ENCODE assay signal across 2 cellular contexts in the genomic region with DNA sequence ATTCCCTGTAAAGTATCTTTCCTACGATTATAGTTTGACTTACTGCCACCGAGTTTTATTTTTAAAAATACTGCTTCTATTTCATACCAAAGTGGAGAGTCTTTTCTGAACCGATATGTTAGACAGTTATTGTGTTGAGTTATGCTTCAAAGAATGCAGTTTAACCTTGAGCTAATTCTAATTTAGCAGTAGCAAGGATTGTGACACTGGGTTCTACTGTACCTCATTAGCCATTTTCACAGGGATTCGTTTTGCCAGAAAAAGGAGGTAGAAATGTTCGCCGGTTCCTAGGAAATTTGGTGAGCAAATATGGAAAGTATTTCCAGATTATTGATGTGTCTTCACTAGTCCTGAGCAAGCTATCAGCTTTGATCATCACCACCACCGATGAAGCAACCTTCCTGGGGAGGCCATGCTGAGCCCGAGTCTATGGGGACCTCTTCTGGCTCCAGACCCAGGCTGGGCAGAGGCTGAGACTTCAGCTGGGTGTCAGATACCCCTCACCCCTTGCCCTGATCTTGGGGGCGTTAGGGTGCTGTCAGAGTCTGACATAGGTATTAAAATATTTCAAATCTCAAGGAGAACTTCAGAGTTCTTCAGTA.
A peak's percentile ranks its signal among the peaks of the same experiment; 100 is the strongest.
TF ChIP-seq lines count a peak whose summit lies in the region.

No MANE protein-coding gene starts in this region.

TF ChIP-seq in HepG2, 621 proteins besides CTCF, POLR2A, EP300 and RAD21 (continues in another document):
- TF ChIP-seq IRF2 (CRISPR knock-in tag; IDR thresholded peaks at IDR 0.05) (no peak), RBM22 (optimal IDR thresholded peaks at IDR 0.05; ENCODE audit: low read length) (no peak), ARID4A (CRISPR knock-in tag; IDR thresholded peaks at IDR 0.05; ENCODE audit: borderline replicate concordance) (no peak; the same call in 1 of the 2 replicates), ZMYM4 (CRISPR knock-in tag; IDR thresholded peaks at IDR 0.05) (no peak), SUZ12 (IDR thresholded peaks at IDR 0.05; ENCODE audit: low read depth, low read length) (no peak), NRL (CRISPR knock-in tag; IDR thresholded peaks at IDR 0.05; ENCODE audit: borderline replicate concordance) (no peak), ZFY (CRISPR knock-in tag; IDR thresholded peaks at IDR 0.05) (peak; percentile 1; the same call in 1 of the 2 replicates), TCF7 (IDR thresholded peaks at IDR 0.05; ENCODE audit: low read depth) (peak; percentile 18; the same call in 1 of the 2 replicates), CSRNP1 (CRISPR knock-in tag; IDR thresholded peaks at IDR 0.05) (no peak), ZNF614 (CRISPR knock-in tag; IDR thresholded peaks at IDR 0.05; ENCODE audit: borderline replicate concordance) (peak; percentile 92), ARNTL (CRISPR knock-in tag; IDR thresholded peaks at IDR 0.05) (no peak), MED13 (CRISPR knock-in tag; IDR thresholded peaks at IDR 0.05) (0 out of 2 replicates have a peak, but pooled peaks have one; percentile 7), TBL1XR1 (IDR thresholded peaks at IDR 0.05; ENCODE audit: borderline replicate concordance, low read length, partially characterized antibody) (no peak), NFRKB (IDR thresholded peaks at IDR 0.05) (no peak), CHD4 (IDR thresholded peaks at IDR 0.05; ENCODE audit: borderline replicate concordance, low read length) (no peak)
- TF ChIP-seq, protein P1, sequence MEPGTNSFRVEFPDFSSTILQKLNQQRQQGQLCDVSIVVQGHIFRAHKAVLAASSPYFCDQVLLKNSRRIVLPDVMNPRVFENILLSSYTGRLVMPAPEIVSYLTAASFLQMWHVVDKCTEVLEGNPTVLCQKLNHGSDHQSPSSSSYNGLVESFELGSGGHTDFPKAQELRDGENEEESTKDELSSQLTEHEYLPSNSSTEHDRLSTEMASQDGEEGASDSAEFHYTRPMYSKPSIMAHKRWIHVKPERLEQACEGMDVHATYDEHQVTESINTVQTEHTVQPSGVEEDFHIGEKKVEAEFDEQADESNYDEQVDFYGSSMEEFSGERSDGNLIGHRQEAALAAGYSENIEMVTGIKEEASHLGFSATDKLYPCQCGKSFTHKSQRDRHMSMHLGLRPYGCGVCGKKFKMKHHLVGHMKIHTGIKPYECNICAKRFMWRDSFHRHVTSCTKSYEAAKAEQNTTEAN (CRISPR knock-in tag; conservative IDR thresholded peaks at IDR 0.05), result 0 out of 2 replicates have a peak, but pooled peaks have one; percentile 2
- TF ChIP-seq, protein P2, sequence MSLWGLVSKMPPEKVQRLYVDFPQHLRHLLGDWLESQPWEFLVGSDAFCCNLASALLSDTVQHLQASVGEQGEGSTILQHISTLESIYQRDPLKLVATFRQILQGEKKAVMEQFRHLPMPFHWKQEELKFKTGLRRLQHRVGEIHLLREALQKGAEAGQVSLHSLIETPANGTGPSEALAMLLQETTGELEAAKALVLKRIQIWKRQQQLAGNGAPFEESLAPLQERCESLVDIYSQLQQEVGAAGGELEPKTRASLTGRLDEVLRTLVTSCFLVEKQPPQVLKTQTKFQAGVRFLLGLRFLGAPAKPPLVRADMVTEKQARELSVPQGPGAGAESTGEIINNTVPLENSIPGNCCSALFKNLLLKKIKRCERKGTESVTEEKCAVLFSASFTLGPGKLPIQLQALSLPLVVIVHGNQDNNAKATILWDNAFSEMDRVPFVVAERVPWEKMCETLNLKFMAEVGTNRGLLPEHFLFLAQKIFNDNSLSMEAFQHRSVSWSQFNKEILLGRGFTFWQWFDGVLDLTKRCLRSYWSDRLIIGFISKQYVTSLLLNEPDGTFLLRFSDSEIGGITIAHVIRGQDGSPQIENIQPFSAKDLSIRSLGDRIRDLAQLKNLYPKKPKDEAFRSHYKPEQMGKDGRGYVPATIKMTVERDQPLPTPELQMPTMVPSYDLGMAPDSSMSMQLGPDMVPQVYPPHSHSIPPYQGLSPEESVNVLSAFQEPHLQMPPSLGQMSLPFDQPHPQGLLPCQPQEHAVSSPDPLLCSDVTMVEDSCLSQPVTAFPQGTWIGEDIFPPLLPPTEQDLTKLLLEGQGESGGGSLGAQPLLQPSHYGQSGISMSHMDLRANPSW (CRISPR knock-in tag; IDR thresholded peaks at IDR 0.05; ENCODE audit: borderline replicate concordance), result no peak

TF ChIP-seq in GM12891, 5 proteins besides CTCF, POLR2A, EP300 and RAD21:
- TF ChIP-seq POU2F2 (IDR thresholded peaks at IDR 0.05; ENCODE audit: low read depth, low read length) (no peak), SPI1 (IDR thresholded peaks at IDR 0.05; ENCODE audit: low read depth, low read length) (no peak), TAF1 (IDR thresholded peaks at IDR 0.05; ENCODE audit: low read depth, low read length) (no peak), PAX5 (IDR thresholded peaks at IDR 0.05; ENCODE audit: insufficient read depth, low read length, severe bottlenecking) (no peak), POLR2AphosphoS5 (IDR thresholded peaks at IDR 0.05; ENCODE audit: low read depth, low read length) (no peak)
